26 cellular contexts compared by ENCODE assay signal in the genomic region with DNA sequence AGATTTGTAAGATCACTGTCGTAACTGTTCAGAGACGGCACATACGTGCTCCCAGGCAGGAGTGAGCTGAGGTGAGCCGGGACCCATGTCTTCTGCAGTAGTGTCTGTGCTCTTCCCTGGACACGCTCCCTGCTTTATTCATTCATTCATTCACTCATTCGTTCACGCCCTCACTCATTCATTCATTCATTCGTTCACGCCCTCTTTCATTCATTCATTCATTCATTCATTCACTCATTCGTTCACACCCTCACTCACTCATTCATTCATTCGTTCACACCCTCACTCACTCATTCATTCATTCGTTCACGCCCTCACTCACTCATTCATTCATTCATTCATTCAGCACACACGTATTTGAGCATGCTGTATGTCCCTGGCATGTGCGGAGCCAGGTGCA.
"Had no signal": no experiment of that assay in that cellular context is flagged by ENCODE, and none has a peak within 500 bp of the region (broad histone marks: within the 10 kb centered on the region; RNA-seq: fewer than 3 reads in every experiment).

No MANE protein-coding gene starts in this region.

- H3K27ac Mint-ChIP-seq: activated naive CD4-positive, alpha-beta T cell treated with anti-CD3 and anti-CD28 coated beads for 36 hours; activated naive CD8-positive, alpha-beta T cell treated with anti-CD3 and anti-CD28 coated beads, Interleukin-2, amount 10 ng/mL, durations not matched to agents 7 days and 5 days; activated T-cell treated with anti-CD3 and anti-CD28 coated beads, Interleukin-2, amount 50 U/mL, for 72 hours; endodermal cell had no signal

- H3K9me3 Mint-ChIP-seq: activated naive CD4-positive, alpha-beta T cell treated with anti-CD3 and anti-CD28 coated beads for 36 hours; activated naive CD8-positive, alpha-beta T cell treated with anti-CD3 and anti-CD28 coated beads, Interleukin-2, amount 10 ng/mL, durations not matched to agents 7 days and 5 days had no signal

- H3K36me3 Mint-ChIP-seq: activated naive CD8-positive, alpha-beta T cell treated with anti-CD3 and anti-CD28 coated beads, Interleukin-2, amount 10 ng/mL, durations not matched to agents 7 days and 5 days; naive B cell had no signal

- H3K4me1 ChIP-seq: pancreas, thyroid gland had no signal

- FAIRE-seq: kidney, pancreas, TTC549 had no signal

- H3K4me1 Mint-ChIP-seq: activated naive CD8-positive, alpha-beta T cell treated with anti-CD3 and anti-CD28 coated beads, Interleukin-2, amount 10 ng/mL, durations not matched to agents 7 days and 5 days; naive B cell had no signal

- DNase-seq: activated CD4-positive, alpha-beta T cell treated with anti-CD3 and anti-CD28 coated beads for 1 hour; activated CD4-positive, alpha-beta T cell treated with anti-CD3 and anti-CD28 coated beads, Interleukin-2, amount 50 U/mL, for 4 hours; activated CD8-positive, alpha-beta memory T cell treated with anti-CD3 and anti-CD28 coated beads for 24 hours; activated CD8-positive, alpha-beta memory T cell treated with anti-CD3 and anti-CD28 coated beads, Interleukin-2, amount 50 U/mL, for 4 hours; activated effector memory CD4-positive, alpha-beta T cell treated with Interleukin-2 at 50 U/mL for 16 hours; activated naive CD4-positive, alpha-beta T cell treated with anti-CD3 and anti-CD28 coated beads for 36 hours; activated naive CD8-positive, alpha-beta T cell treated with anti-CD3 and anti-CD28 coated beads, Interleukin-2, amount 10 ng/mL, durations not matched to agents 7 days and 5 days; activated T-cell treated with anti-CD3 and anti-CD28 coated beads, Interleukin-2, amount 50 U/mL, for 72 hours; amniotic stem cell; cerebellar nuclear complex; cortex of kidney; endodermal cell; foreskin fibroblast; kidney; lower lobe of right lung; naive B cell; psoas muscle; stimulated activated CD4-positive, alpha-beta T cell treated with anti-CD3 and anti-CD28 coated beads, Interleukin-4, amount 100 ng/mL, for 24 hours; stimulated activated naive CD8-positive, alpha-beta T cell treated with anti-CD3 and anti-CD28 coated beads, Interleukin-15, Interleukin-2, amounts not matched to agents 100 U/mL and 50 U/mL, for 24 hours; substantia nigra; thyroid gland; uterus had no signal

- H3K4me3 ChIP-seq: lower lobe of right lung, pancreas, psoas muscle, right atrium auricular region, thyroid gland, uterus had no signal

- ATAC-seq: activated T-cell treated with anti-CD3 and anti-CD28 coated beads, Interleukin-2, amount 50 U/mL, for 72 hours; lower lobe of right lung; pancreas; psoas muscle; stimulated activated naive CD8-positive, alpha-beta T cell treated with anti-CD3 and anti-CD28 coated beads, Interleukin-15, Interleukin-2, amounts not matched to agents 100 U/mL and 50 U/mL, for 24 hours had no signal

- H3K27me3 ChIP-seq: pancreas, right atrium auricular region, thyroid gland, uterus had no signal

- H3K9me3 ChIP-seq: lower lobe of right lung, pancreas, psoas muscle, right atrium auricular region, thyroid gland, uterus had no signal

- H3K4me3 Mint-ChIP-seq: activated naive CD4-positive, alpha-beta T cell treated with anti-CD3 and anti-CD28 coated beads for 36 hours; activated naive CD8-positive, alpha-beta T cell treated with anti-CD3 and anti-CD28 coated beads, Interleukin-2, amount 10 ng/mL, durations not matched to agents 7 days and 5 days; activated T-cell treated with anti-CD3 and anti-CD28 coated beads, Interleukin-2, amount 50 U/mL, for 72 hours; endodermal cell had no signal

- H3K27ac ChIP-seq: epithelial cell of prostate, lower lobe of right lung, pancreas, psoas muscle, right atrium auricular region, thyroid gland, uterus had no signal

- H3K36me3 ChIP-seq: lower lobe of right lung, pancreas, right atrium auricular region, thyroid gland, uterus had no signal
